Comparison of ENCODE assay signal across 28 cellular contexts in the genomic region with DNA sequence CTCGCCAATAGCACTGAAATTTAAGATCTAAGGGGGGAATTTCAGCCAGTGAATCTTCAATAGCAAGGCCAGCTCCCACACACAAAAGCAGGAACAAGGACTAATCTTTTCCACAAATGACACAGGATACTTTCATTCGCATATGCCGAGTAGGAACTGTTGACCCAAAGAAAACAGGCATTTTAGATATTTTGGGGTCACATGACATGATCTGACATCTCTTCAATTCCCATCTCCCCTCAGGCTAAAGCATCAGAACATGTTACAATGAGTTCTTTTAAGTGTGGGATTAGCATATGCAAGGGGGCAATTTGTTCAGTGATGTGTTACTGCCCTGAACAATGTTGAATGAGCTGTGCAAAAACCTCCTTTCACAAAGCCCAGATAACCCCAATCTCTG.
A peak's percentile ranks its signal among the peaks of the same experiment; 100 is the strongest.
DNase-seq lines count a peak whose midpoint lies in the region; ATAC-seq and TF ChIP-seq lines count a peak whose summit lies in the region.
"Had no signal": no experiment of that assay in that cellular context is flagged by ENCODE, and none has a peak within 500 bp of the region (broad histone marks: within the 10 kb centered on the region; RNA-seq: fewer than 3 reads in every experiment).

No MANE protein-coding gene starts in this region.

- TF ChIP-seq CTCF in KMS-11 (conservative IDR thresholded peaks at IDR 0.05; ENCODE audit: low read depth, low read length) (no peak), endodermal cell (conservative IDR thresholded peaks at IDR 0.05) (no peak), neural progenitor cell (IDR thresholded peaks at IDR 0.05) (no peak)

- no peak overlapping the region for H3K27ac ChIP-seq in BLaER1 treated with 17β-estradiol and CSF1 and Interleukin-3, amounts not matched to agents 10 nM and 100 nM
- H3K27ac ChIP-seq in KMS-11 = peak overlapping the region; percentile 60; the same call in 1 of the 2 replicates
- peak overlapping the region; percentile 55 for H3K27ac ChIP-seq in endodermal cell (ENCODE audit: low read depth, low read length)
- H3K27ac ChIP-seq in neural progenitor cell = peak overlapping the region; percentile 90
- H3K27ac ChIP-seq: adrenal gland, brain microvascular endothelial cell, VCaP had no signal

- no peaks in the 10 kb centered on the region for H3K9me3 ChIP-seq in BLaER1 treated with 17β-estradiol and CSF1 and Interleukin-3, amounts not matched to agents 10 nM and 100 nM (replicated peaks in 1 of 11)
- no peaks in the 10 kb centered on the region for H3K9me3 ChIP-seq in endodermal cell (ENCODE audit: control insufficient read depth, low read length)
- no peaks in the 10 kb centered on the region for H3K9me3 ChIP-seq in neural progenitor cell (ENCODE audit: low read depth)
- H3K9me3 ChIP-seq: A549, adrenal gland, BE2C, Caco-2, MG63 had no signal

- H3K9ac ChIP-seq in BLaER1 treated with 17β-estradiol and CSF1 and Interleukin-3, amounts not matched to agents 10 nM and 100 nM = no peak overlapping the region
- H3K9ac ChIP-seq in KMS-11 (no peak overlapping the region), endodermal cell (ENCODE audit: extremely low read depth, low read length, poor library complexity, severe bottlenecking) (no peak overlapping the region), neural progenitor cell (no peak overlapping the region)

- no peak overlapping the region for H3K27ac Mint-ChIP-seq in endodermal cell
- peak overlapping the region; percentile 0 for H3K27ac Mint-ChIP-seq in neural progenitor cell
- H3K27ac Mint-ChIP-seq: activated CD4-positive, alpha-beta T cell treated with anti-CD3 and anti-CD28 coated beads, Interleukin-2, amount 10 ng/mL, durations not matched to agents 24 days and 14 days; T-helper 17 cell; type B pancreatic cell had no signal

- peaks cover 45% of the 10 kb centered on the region for H3F3A ChIP-seq in neural progenitor cell (ENCODE audit: low read depth)

- no peaks in the 10 kb centered on the region for H3K79me2 ChIP-seq in KMS-11 (ENCODE audit: insufficient read depth, low read depth)
- peaks cover 39% of the 10 kb centered on the region for H3K79me2 ChIP-seq in neural progenitor cell (ENCODE audit: low read depth)

- H2AFZ ChIP-seq in KMS-11 (ENCODE audit: low read depth) (no peak overlapping the region), neural progenitor cell (replicated peaks) (no peak overlapping the region)

- peaks cover 8 to 40% (median 25%) of the 10 kb centered on the region in 10 experiments for H3K4me1 ChIP-seq in BLaER1 treated with 17β-estradiol and CSF1 and Interleukin-3, amounts not matched to agents 10 nM and 100 nM
- H3K4me1 ChIP-seq in KMS-11 (ENCODE audit: low read depth, poor library complexity, severe bottlenecking) (peaks cover 49% of the 10 kb centered on the region), endodermal cell (ENCODE audit: control insufficient read depth, insufficient read depth, low read length) (peaks cover 13% of the 10 kb centered on the region), neural progenitor cell (peaks cover 60% of the 10 kb centered on the region)
- H3K4me1 ChIP-seq: adrenal gland, BE2C, Caco-2 had no signal

- no peaks in the 10 kb centered on the region for H3K27me3 ChIP-seq in BLaER1 treated with 17β-estradiol and CSF1 and Interleukin-3, amounts not matched to agents 10 nM and 100 nM
- no peaks in the 10 kb centered on the region for H3K27me3 ChIP-seq in KMS-11 (ENCODE audit: insufficient read depth, low read depth)
- no peaks in the 10 kb centered on the region for H3K27me3 ChIP-seq in endodermal cell (ENCODE audit: control insufficient read depth, insufficient read depth, low read length, poor library complexity, severe bottlenecking)
- no peaks in the 10 kb centered on the region for H3K27me3 ChIP-seq in neural progenitor cell
- H3K27me3 ChIP-seq: adrenal gland, BE2C, brain microvascular endothelial cell, MG63 had no signal

- H3K36me3 Mint-ChIP-seq in endodermal cell (ENCODE audit: low read depth) = peaks cover 38% of the 10 kb centered on the region
- peaks cover 26% of the 10 kb centered on the region for H3K36me3 Mint-ChIP-seq in neural progenitor cell

- peaks cover 0 to 59% (median 12%) of the 10 kb centered on the region in 11 experiments; a peak in 14 of 22 replicates for H3K36me3 ChIP-seq in BLaER1 treated with 17β-estradiol and CSF1 and Interleukin-3, amounts not matched to agents 10 nM and 100 nM
- no peaks in the 10 kb centered on the region for H3K36me3 ChIP-seq in KMS-11 (ENCODE audit: insufficient read depth)
- peaks cover 50% of the 10 kb centered on the region for H3K36me3 ChIP-seq in endodermal cell (ENCODE audit: control insufficient read depth, insufficient read depth, low read length)
- no peaks in the 10 kb centered on the region for H3K36me3 ChIP-seq in neural progenitor cell
- H3K36me3 ChIP-seq: BE2C, brain microvascular endothelial cell, MG63 had no signal

- H3K4me3 ChIP-seq in BLaER1 treated with 17β-estradiol and CSF1 and Interleukin-3, amounts not matched to agents 10 nM and 100 nM = no peak overlapping the region
- no peak overlapping the region for H3K4me3 ChIP-seq in KMS-11 (IDR thresholded peaks at IDR 0.05; ENCODE audit: insufficient read depth, low read depth, low read length)
- H3K4me3 ChIP-seq in endodermal cell (ENCODE audit: low read length) = no peak overlapping the region
- H3K4me3 ChIP-seq in neural progenitor cell = peak overlapping the region; percentile 20
- H3K4me3 ChIP-seq: A549, adrenal gland, MG63, skin epidermis had no signal

- H3K4me1 Mint-ChIP-seq in endodermal cell (peaks cover 33% of the 10 kb centered on the region), neural progenitor cell (peaks cover 68% of the 10 kb centered on the region)
- H3K4me1 Mint-ChIP-seq: T-helper 17 cell had no signal

- 93 to 100% methylated on average over 3 of the region's 3 CpGs for WGBS in endodermal cell (ENCODE audit: insufficient coverage in 1 of 2, insufficient read length in 1 of 2), 2 experiments

- DNase-seq in endodermal cell = no peak
- peak; percentile 61 for DNase-seq in neural progenitor cell (ENCODE audit: low spot score)
- DNase-seq in SHP77 treated with DMSO at 0.1 percent for 48 hours (lab: John Stamatoyannopoulos, UW) = no peak
- DNase-seq in NOMO-1 treated with DMSO at 0.1 percent for 48 hours (lab: John Stamatoyannopoulos, UW; ENCODE audit: unreplicated experiment) = no peak
- DNase-seq: activated CD4-positive, alpha-beta T cell treated with anti-CD3 and anti-CD28 coated beads, Interleukin-2, amount 10 ng/mL, durations not matched to agents 24 days and 14 days; activated naive CD4-positive, alpha-beta T cell treated with Interleukin-2 at 50 U/mL for 16 hours; activated T-cell treated with anti-CD3 and anti-CD28 coated beads, Interleukin-2, amount 50 U/mL, for 48 hours; adrenal gland; BE2C; brain microvascular endothelial cell; Caco-2; DMS79 treated with DMSO at 0.1 percent for 48 hours; erythroblast; MG63; NCI-H510A treated with DMSO at 0.1 percent for 48 hours; NK-92 treated with Interleukin-12 subunit alpha and Interleukin-12 subunit beta, amount 100 ng/mL, for 24 hours; stimulated activated CD4-positive, alpha-beta T cell treated with anti-CD3 and anti-CD28 coated beads, Interleukin-1b, Interleukin-23, amount 100 ng/mL, for 48 hours; T-helper 17 cell had no signal

- H3K9me3 Mint-ChIP-seq in endodermal cell (no peaks in the 10 kb centered on the region), neural progenitor cell (no peaks in the 10 kb centered on the region)
- H3K9me3 Mint-ChIP-seq: activated CD4-positive, alpha-beta T cell treated with anti-CD3 and anti-CD28 coated beads, Interleukin-2, amount 10 ng/mL, durations not matched to agents 24 days and 14 days; type B pancreatic cell had no signal

- no peaks in the 10 kb centered on the region for H3K27me3 Mint-ChIP-seq in endodermal cell (ENCODE audit: insufficient read depth)
- H3K27me3 Mint-ChIP-seq in neural progenitor cell (ENCODE audit: insufficient read depth, low read depth) = peaks cover 10% of the 10 kb centered on the region
- H3K27me3 Mint-ChIP-seq: activated CD4-positive, alpha-beta T cell treated with anti-CD3 and anti-CD28 coated beads, Interleukin-2, amount 10 ng/mL, durations not matched to agents 24 days and 14 days; T-helper 17 cell; type B pancreatic cell had no signal

- H3K4me3 Mint-ChIP-seq in endodermal cell (no peak overlapping the region), neural progenitor cell (peak overlapping the region; percentile 0)
- H3K4me3 Mint-ChIP-seq: activated CD4-positive, alpha-beta T cell treated with anti-CD3 and anti-CD28 coated beads, Interleukin-2, amount 10 ng/mL, durations not matched to agents 24 days and 14 days; T-helper 17 cell had no signal

- H3K4me2 ChIP-seq in BLaER1 treated with 17β-estradiol and CSF1 and Interleukin-3, amounts not matched to agents 10 nM and 100 nM = peak overlapping the region in 6 of 11 experiments; percentile 27 to 81 (median 72); a peak in 11 of 22 replicates
- H3K4me2 ChIP-seq in KMS-11 = peak overlapping the region; percentile 70
- H3K4me2 ChIP-seq in neural progenitor cell = peak overlapping the region; percentile 55
- H3K4me2 ChIP-seq: A549 had no signal

- no peaks in the 10 kb centered on the region for H4K20me1 ChIP-seq in BLaER1 treated with 17β-estradiol and CSF1 and Interleukin-3, amounts not matched to agents 10 nM and 100 nM
- H4K20me1 ChIP-seq in KMS-11 (ENCODE audit: insufficient read depth) (no peaks in the 10 kb centered on the region), neural progenitor cell (ENCODE audit: low read depth) (peaks cover 10% of the 10 kb centered on the region)

- ATAC-seq in GM21576 (IDR thresholded peaks at IDR 0.05; ENCODE audit: unreplicated experiment) (no peak), GM19452 (IDR thresholded peaks at IDR 0.05; ENCODE audit: unreplicated experiment) (no peak)
- ATAC-seq: HepG2, left lobe of liver, T-helper 17 cell had no signal

Comparison
In these comparisons a context has a peak if more than half of its experiments do, and no peak if none do; other contexts are left out.
1. H3K27ac ChIP-seq: peak in KMS-11 (single experiment), endodermal cell (single experiment) and neural progenitor cell (single experiment); none in BLaER1 treated with 17β-estradiol and CSF1 and Interleukin-3, amounts not matched to agents 10 nM and 100 nM (0 of 11).
2. Peak in every context shown above with its lines, with median percentiles within 50 percentile points of each other: H3K4me2 ChIP-seq.